In genomic region chr1:2432519-2432918, GRCh38 we compare ENCODE assay signal across 17 cellular contexts. TPM values are rescaled to one million over a fixed set of nuclear protein-coding genes. Genes with fewer than 3 reads are reported as not detected.
DNase-seq lines count a peak whose midpoint lies in the region; TF ChIP-seq lines count a peak whose summit lies in the region.
"Had no signal": no experiment of that assay in that cellular context is flagged by ENCODE, and none has a peak within 500 bp of the region (broad histone marks: within the 10 kb centered on the region; RNA-seq: fewer than 3 reads in every experiment).

No MANE protein-coding gene starts in this region.

- H2BK15ac ChIP-seq in neuronal stem cell (ENCODE audit: low read length) = peak overlapping the region; percentile 100

- no peak overlapping the region for H4K8ac ChIP-seq in neuronal stem cell (ENCODE audit: low read depth, low read length)

- peak overlapping the region; percentile 98 for H2AK5ac ChIP-seq in neuronal stem cell (ENCODE audit: low read depth, low read length)

- H2AFZ ChIP-seq in neuronal stem cell (ENCODE audit: low read length) = peak overlapping the region; percentile 72

- peak; percentile 56 for DNase-seq in DMS 273 (lab: John Stamatoyannopoulos, UW; ENCODE audit: unreplicated experiment)
- DNase-seq in DMS 273 treated with DMSO at 0.1 percent for 48 hours (lab: John Stamatoyannopoulos, UW) = no peak
- DNase-seq in epithelial cell of esophagus (ENCODE audit: low read depth) = no peak
- no peak for DNase-seq in neuronal stem cell (ENCODE audit: low spot score)
- no peak for DNase-seq in 8988T
- no peak for DNase-seq in ureter (ENCODE audit: low spot score)
- no peak for DNase-seq in NOMO-1 treated with DMSO at 0.1 percent for 48 hours (lab: John Stamatoyannopoulos, UW; ENCODE audit: unreplicated experiment)
- DNase-seq: AML-193; C1 segment of cervical spinal cord; Calu3; CD4-positive, alpha-beta T cell; DMS153; DMS79 treated with DMSO at 0.1 percent for 48 hours; EL; GOT3 had no signal

- peak overlapping the region; percentile 70 for H3K9ac ChIP-seq in neuronal stem cell (ENCODE audit: low read depth, low read length, poor library complexity)

- H2BK12ac ChIP-seq in neuronal stem cell (ENCODE audit: low read length) = peak overlapping the region; percentile 100

- H3K4me3 ChIP-seq in epithelial cell of esophagus (ENCODE audit: low read length) (peak overlapping the region; percentile 78), neuronal stem cell (ENCODE audit: low read length in 2 of 2) (no peak overlapping the region)

- peak overlapping the region; percentile 98 for H2BK5ac ChIP-seq in neuronal stem cell (ENCODE audit: low read length)

- WGBS in neuronal stem cell (ENCODE audit: extremely low coverage in 2 of 2, insufficient read length in 2 of 2, insufficient replicate concordance in 1 of 2), 2 donors = no CpG with 5 or more reads among the region's 17 CpGs

- H3K27me3 ChIP-seq in neuronal stem cell (ENCODE audit: control insufficient read depth in 3 of 3, insufficient read depth in 3 of 3, low read depth in 1 of 3, low read length in 3 of 3) = peaks cover 0 to 48% (median 2%) of the 10 kb centered on the region in 3 experiments

- H2BK120ac ChIP-seq in neuronal stem cell (ENCODE audit: low read depth, low read length) = peak overlapping the region; percentile 87

- peak overlapping the region; percentile 76 for H3K4ac ChIP-seq in neuronal stem cell (ENCODE audit: low read length)

- peak overlapping the region; percentile 56 for H3K14ac ChIP-seq in neuronal stem cell (ENCODE audit: low read length)

- peak overlapping the region; percentile 19 for H3K4me2 ChIP-seq in neuronal stem cell (ENCODE audit: insufficient read depth, low read length, poor library complexity, severe bottlenecking)

- TF ChIP-seq RAD21 in Ishikawa (IDR thresholded peaks at IDR 0.05; ENCODE audit: low read depth) = no peak

- TF ChIP-seq CTCF in epithelial cell of esophagus (IDR thresholded peaks at IDR 0.05; ENCODE audit: insufficient read depth, low read depth, low read length, missing control alignments) = no peak

- H3K4me1 ChIP-seq in neuronal stem cell (ENCODE audit: control insufficient read depth in 2 of 2, insufficient read depth in 1 of 2, low read depth in 1 of 2, low read length in 2 of 2) = peaks cover 22 to 24% of the 10 kb centered on the region in 2 donors

- peak overlapping the region; percentile 89 for H3K23ac ChIP-seq in neuronal stem cell (ENCODE audit: low read depth, low read length, poor library complexity)

- no peak for TF ChIP-seq EP300 in Ishikawa (IDR thresholded peaks at IDR 0.05; ENCODE audit: borderline replicate concordance)

- peak overlapping the region; percentile 85 for H3K18ac ChIP-seq in neuronal stem cell (ENCODE audit: low read length)

- H3K79me1 ChIP-seq in neuronal stem cell (ENCODE audit: low read depth, low read length) = no peaks in the 10 kb centered on the region

- no peak overlapping the region for H4K91ac ChIP-seq in neuronal stem cell (ENCODE audit: low read depth, low read length, poor library complexity)

- H3K36me3 ChIP-seq in neuronal stem cell (replicated peaks in 1 of 2; ENCODE audit: control insufficient read depth in 2 of 2, insufficient read depth in 2 of 2, low read length in 2 of 2) = no peaks in the 10 kb centered on the region

- H3K27ac ChIP-seq in neuronal stem cell (replicated peaks; ENCODE audit: low read length) = no peak overlapping the region
- H3K27ac ChIP-seq: 22Rv1 had no signal

- H3K9me3 ChIP-seq in neuronal stem cell (replicated peaks in 1 of 2; ENCODE audit: control insufficient read depth in 2 of 2, insufficient read depth in 1 of 2, low read depth in 1 of 2, low read length in 2 of 2) = peaks cover 3 to 5% of the 10 kb centered on the region in 2 donors

TF ChIP-seq in Ishikawa, 13 proteins besides CTCF, POLR2A, EP300 and RAD21:
- TF ChIP-seq TEAD4 (IDR thresholded peaks at IDR 0.05) (no peak), USF1 (IDR thresholded peaks at IDR 0.05) (0 out of 2 replicates have a peak, but pooled peaks have one; percentile 6)

RNA-seq across cellular contexts. Expression of gene PEX10, which starts 20.2 kb away (rescaled TPM):
- 12.4 TPM for polyA plus RNA-seq in neuronal stem cell (2013, experiment 1 of 2)
- polyA plus RNA-seq in neuronal stem cell (2013, experiment 2 of 2) = 12.5 TPM
- 30.7 TPM for total RNA-seq in ureter

RNA-seq across cellular contexts. Expression of gene RER1, which starts 40.9 kb away (rescaled TPM):
- 63.2 TPM for polyA plus RNA-seq in neuronal stem cell (2013, experiment 1 of 2)
- 64.3 TPM for polyA plus RNA-seq in neuronal stem cell (2013, experiment 2 of 2)
- total RNA-seq in ureter = 141 TPM

RNA-seq across cellular contexts. Expression of gene MORN1, which starts 41.2 kb away (rescaled TPM):
- polyA plus RNA-seq in neuronal stem cell (2013, experiment 1 of 2) = 7.1 TPM
- polyA plus RNA-seq in neuronal stem cell (2013, experiment 2 of 2) = 7.9 TPM
- 19.0 TPM for total RNA-seq in ureter

RNA-seq across cellular contexts. Expression of gene PLCH2, which starts 43.6 kb away (rescaled TPM):
- polyA plus RNA-seq in neuronal stem cell (2013, experiment 1 of 2) = 4.2 TPM
- 4.0 TPM for polyA plus RNA-seq in neuronal stem cell (2013, experiment 2 of 2)
- 90.0 TPM for total RNA-seq in ureter
